11 cellular contexts compared by ENCODE assay signal in genomic region chr14:103023881-103024473, GRCh38. TPM values are rescaled to one million over a fixed set of nuclear protein-coding genes. Genes with fewer than 3 reads are reported as not detected.
DNase-seq lines count a peak whose midpoint lies in the region; ATAC-seq and TF ChIP-seq lines count a peak whose summit lies in the region.
"Had no signal": no experiment of that assay in that cellular context is flagged by ENCODE, and none has a peak within 500 bp of the region (broad histone marks: within the 10 kb centered on the region; RNA-seq: fewer than 3 reads in every experiment).

No MANE protein-coding gene starts in this region.

- no peaks in the 10 kb centered on the region for H3K27me3 Mint-ChIP-seq in nephron (ENCODE audit: low read depth)
- H3K27me3 Mint-ChIP-seq in CD8-positive, alpha-beta memory T cell: peaks cover 26 to 53% of the 10 kb centered on the region in 2 donors

- peak overlapping the region; percentile 48 for H3K4me3 ChIP-seq in AG04450 (ENCODE audit: low read depth, low read length)
- H3K4me3 ChIP-seq in Panc1 (ENCODE audit: low read depth in 2 of 2, low read length in 2 of 2): peak overlapping the region; percentile 18 to 40
- H3K4me3 ChIP-seq in esophagus (ENCODE audit: low read depth in 1 of 2, low read length in 2 of 2): no peak overlapping the region
- H3K4me3 ChIP-seq in CD8-positive, alpha-beta memory T cell (ENCODE audit: low read length): no peak overlapping the region
- H3K4me3 ChIP-seq: mucosa of descending colon had no signal

- H3K9me3 ChIP-seq in AG04450 (ENCODE audit: control insufficient read depth, insufficient read depth, low read length): no peaks in the 10 kb centered on the region; the same call in 1 of the 2 replicates
- no peaks in the 10 kb centered on the region for H3K9me3 ChIP-seq in Panc1 (ENCODE audit: control insufficient read depth, insufficient read depth, low read depth, low read length)
- H3K9me3 ChIP-seq in esophagus (ENCODE audit: control insufficient read depth in 2 of 2, insufficient read depth in 1 of 2, low read depth in 1 of 2, low read length in 1 of 2): no peaks in the 10 kb centered on the region
- no peaks in the 10 kb centered on the region for H3K9me3 ChIP-seq in CD8-positive, alpha-beta memory T cell (ENCODE audit: low read length)
- H3K9me3 ChIP-seq: mucosa of descending colon had no signal

- no peaks in the 10 kb centered on the region for H3K27me3 ChIP-seq in AG04450 (ENCODE audit: control insufficient read depth, insufficient read depth, low read length)
- H3K27me3 ChIP-seq in Panc1 (ENCODE audit: control insufficient read depth, insufficient read depth, low read length): no peaks in the 10 kb centered on the region
- H3K27me3 ChIP-seq in esophagus (ENCODE audit: control insufficient read depth in 1 of 2, insufficient read depth in 2 of 2, low read length in 2 of 2): no peaks in the 10 kb centered on the region
- no peaks in the 10 kb centered on the region for H3K27me3 ChIP-seq in CD8-positive, alpha-beta memory T cell (ENCODE audit: insufficient read depth, low read length, poor library complexity, severe bottlenecking)

- no peaks in the 10 kb centered on the region for H3K36me3 ChIP-seq in Panc1 (ENCODE audit: control insufficient read depth, insufficient read depth, low read length)
- H3K36me3 ChIP-seq in esophagus (ENCODE audit: control insufficient read depth in 2 of 2, insufficient read depth in 2 of 2, low read length in 1 of 2): peaks cover 0 to 11% of the 10 kb centered on the region in 2 donors
- H3K36me3 ChIP-seq in CD8-positive, alpha-beta memory T cell (ENCODE audit: insufficient read depth, low read length): no peaks in the 10 kb centered on the region

- H3K27ac ChIP-seq in AG04450 (ENCODE audit: low read depth, low read length) (peak overlapping the region; percentile 93), Panc1 (ENCODE audit: low read length) (peak overlapping the region; percentile 88), esophagus (ENCODE audit: low read depth in 2 of 2, low read length in 1 of 2) (peak overlapping the region; percentile 35 to 81)
- H3K27ac ChIP-seq in CD8-positive, alpha-beta memory T cell (ENCODE audit: low read depth, low read length): no peak overlapping the region

- peaks cover 46% of the 10 kb centered on the region for H3K4me1 Mint-ChIP-seq in nephron
- H3K4me1 Mint-ChIP-seq in CD8-positive, alpha-beta memory T cell: no peaks in the 10 kb centered on the region

- intact Hi-C loops in Panc1 (cut with micrococcal nuclease; ENCODE audit: unreplicated experiment): no loop called here

- 54 to 63% methylated on average over 15 of the region's 15 CpGs for WGBS in esophagus, 2 donors

- peak overlapping the region; percentile 23 to 69 (median 61) for H3K4me3 Mint-ChIP-seq in nephron
- H3K4me3 Mint-ChIP-seq in CD8-positive, alpha-beta memory T cell: no peak overlapping the region
- H3K4me3 Mint-ChIP-seq: CD4-positive, CD25-positive, alpha-beta regulatory T cell had no signal

- peak overlapping the region; percentile 81 to 89 (median 85) for H3K27ac Mint-ChIP-seq in nephron
- no peak overlapping the region for H3K27ac Mint-ChIP-seq in CD8-positive, alpha-beta memory T cell

- DNase-seq in AG04450 (ENCODE audit: low read depth, low spot score): peak; percentile 13
- DNase-seq in Panc1 (ENCODE audit: low read depth, low spot score): no peak
- DNase-seq in NCI-H748 treated with DMSO at 0.1 percent for 48 hours (lab: John Stamatoyannopoulos, UW): no peak
- no peak for DNase-seq in CD8-positive, alpha-beta memory T cell
- DNase-seq: CD4-positive, CD25-positive, alpha-beta regulatory T cell; mucosa of descending colon; NCI-H345 had no signal

- H3K36me3 Mint-ChIP-seq in nephron (ENCODE audit: low read depth): peaks cover 25% of the 10 kb centered on the region
- H3K36me3 Mint-ChIP-seq in CD8-positive, alpha-beta memory T cell: peaks cover 0 to 4% (median 3%) of the 10 kb centered on the region in 3 donors

- H3K9me3 Mint-ChIP-seq in nephron: peaks cover 2% of the 10 kb centered on the region
- H3K9me3 Mint-ChIP-seq in CD8-positive, alpha-beta memory T cell: no peaks in the 10 kb centered on the region

- POLR2A ChIA-PET in AG04450 (lab: Yijun Ruan, JAX): interaction anchor here (0.6 kb wide), 1 partner anchor 8 kb away, joined by 10 read pairs; no protein-coding TSS in a partner anchor
- POLR2A ChIA-PET in Panc1 (lab: Charles Lee): no interaction called here
- POLR2A ChIA-PET in CD8-positive, alpha-beta memory T cell (lab: Charles Lee): no interaction called here

- peaks cover 34% of the 10 kb centered on the region for H3K4me1 ChIP-seq in Panc1 (ENCODE audit: control insufficient read depth, insufficient read depth, low read length)
- H3K4me1 ChIP-seq in esophagus (ENCODE audit: control insufficient read depth in 2 of 2, insufficient read depth in 2 of 2, low read length in 1 of 2): peaks cover 5 to 18% of the 10 kb centered on the region in 2 donors
- H3K4me1 ChIP-seq in CD8-positive, alpha-beta memory T cell (ENCODE audit: insufficient read depth, low read length): no peaks in the 10 kb centered on the region

- ATAC-seq in Panc1 (peak; percentile 79), GM18520 (IDR thresholded peaks at IDR 0.05; ENCODE audit: unreplicated experiment) (no peak), HG03442 (IDR thresholded peaks at IDR 0.05; ENCODE audit: unreplicated experiment) (no peak)
- ATAC-seq: mucosa of descending colon had no signal

- no TSS peak for BruUV-seq in Panc1 (replicated peaks; lab: Mats Ljungman, UMichigan)

- TF ChIP-seq CTCF in AG04450 (IDR thresholded peaks at IDR 0.05; ENCODE audit: low read depth, low read length): no peak
- no peak for TF ChIP-seq CTCF in Panc1 (IDR thresholded peaks at IDR 0.05)
- TF ChIP-seq CTCF in nephron (IDR thresholded peaks at IDR 0.05; ENCODE audit: unreplicated experiment in 3 of 3): no peak

- in situ Hi-C loops in Panc1 (cut with HindIII; ENCODE audit: low pct_unique_long_range_greater_than_20kb, low sequenced_read_pairs): no loop called here

- CTCF ChIA-PET in AG04450 (lab: Charles Lee) (no interaction called here), Panc1 (lab: Charles Lee) (interaction anchor here (1.2 kb wide), 1 partner anchor 10 kb away, joined by 3 read pairs; no protein-coding TSS in a partner anchor)
- CTCF ChIA-PET in CD8-positive, alpha-beta memory T cell (lab: Charles Lee): no interaction called here

RNA-seq across cellular contexts. Expression of gene CDC42BPB, which starts 33.4 kb away (rescaled TPM):
- 57.0 and 66.8 TPM in 2 replicates for polyA plus RNA-seq in AG04450 (2011; rRNA removed)
- 109 and 133 TPM in 2 replicates for polyA minus RNA-seq in AG04450 (2011; rRNA and poly(A)+ RNA removed)
- total RNA-seq in Panc1 (2021; ENCODE audit: unreplicated experiment): 84.4 TPM
- polyA plus RNA-seq in Panc1 (2012; ENCODE audit: insufficient read length): 80.5 TPM
- 10 to 100 TPM; 29.9 to 35.2 TPM for polyA plus RNA-seq in esophagus
- 1 to 10 TPM; 1.6 to 2.9 TPM for total RNA-seq in CD8-positive, alpha-beta memory T cell
- polyA plus RNA-seq in CD8-positive, alpha-beta memory T cell: 0.32 TPM

Comparison
In these comparisons a context has a peak if more than half of its experiments do, and no peak if none do; other contexts are left out.
1. H3K4me3 ChIP-seq: peak in AG04450 (single experiment) and Panc1 (2 of 2); none in esophagus (0 of 2) and CD8-positive, alpha-beta memory T cell (single experiment).
2. H3K27ac Mint-ChIP-seq: peak in nephron (3 of 3); none in CD8-positive, alpha-beta memory T cell (0 of 8).
3. H3K4me3 Mint-ChIP-seq: peak in nephron (3 of 3); none in CD8-positive, alpha-beta memory T cell (0 of 7).
4. RNA of gene CDC42BPB, which starts 33.4 kb away (polyA plus RNA-seq): 57.0 to 66.8 TPM in AG04450 and 29.9 to 35.2 TPM in esophagus; 0.32 TPM in CD8-positive, alpha-beta memory T cell (single experiment); every median in the first group is over 10 times any median in the second.